ENCODE assay signal across 16 cellular contexts in genomic region chr2:62178741-62179271, GRCh38. TPM values are rescaled to one million over a fixed set of nuclear protein-coding genes. Genes with fewer than 3 reads are reported as not detected.
DNase-seq lines count a peak whose midpoint lies in the region; ATAC-seq, FAIRE-seq and TF ChIP-seq lines count a peak whose summit lies in the region.
"Had no signal": no experiment of that assay in that cellular context is flagged by ENCODE, and none has a peak within 500 bp of the region (broad histone marks: within the 10 kb centered on the region; RNA-seq: fewer than 3 reads in every experiment).

No MANE protein-coding gene starts in this region.

- H3K27ac ChIP-seq in K562 (ENCODE audit: extremely low read depth, low read depth, low read length) (no peak overlapping the region), right cardiac atrium (ENCODE audit: low read length) (peak overlapping the region; percentile 74), skeletal muscle tissue (ENCODE audit: low read depth, low read length) (peak overlapping the region; percentile 36), esophagus muscularis mucosa (replicated peaks in 1 of 4) (no peak overlapping the region)
- H3K27ac ChIP-seq: brain microvascular endothelial cell, C4-2B, prostate gland had no signal

- H3K27me3 ChIP-seq in K562 (ENCODE audit: control insufficient read depth in 2 of 2, insufficient read depth in 2 of 2, low read length in 2 of 2), result no peaks in the 10 kb centered on the region
- H3K27me3 ChIP-seq in right cardiac atrium (ENCODE audit: control insufficient read depth, insufficient read depth), result no peaks in the 10 kb centered on the region
- no peaks in the 10 kb centered on the region for H3K27me3 ChIP-seq in skeletal muscle tissue (ENCODE audit: control insufficient read depth in 3 of 3, insufficient read depth in 3 of 3, low read length in 3 of 3)
- H3K27me3 ChIP-seq in esophagus muscularis mucosa, result no peaks in the 10 kb centered on the region
- H3K27me3 ChIP-seq: brain microvascular endothelial cell had no signal

- TF ChIP-seq EP300 in K562 (IDR thresholded peaks at IDR 0.05; ENCODE audit: low read length) (no peak), esophagus muscularis mucosa (IDR thresholded peaks at IDR 0.05) (no peak)

- WGBS in K562 (ENCODE audit: insufficient coverage, low coverage, missing lambda C conversion rate), result 58% methylated on average over 4 of the region's 5 CpGs
- WGBS in right cardiac atrium, result 58% methylated on average over 5 of the region's 5 CpGs
- 68% methylated on average over 5 of the region's 5 CpGs for WGBS in esophagus muscularis mucosa

- H2AFZ ChIP-seq in K562 (ENCODE audit: low read depth, low read length), result peak overlapping the region; percentile 26; the same call in 1 of the 2 replicates

- DNase-seq in GM04503 (ENCODE audit: low read depth) (peak; percentile 41), K562 (ENCODE audit: extremely low read depth in 1 of 4, low spot score in 3 of 4) (no peak), right cardiac atrium (peak in 2 of 3 donors; percentile 23 to 78), esophagus muscularis mucosa (ENCODE audit: extremely low spot score) (no peak)
- DNase-seq: activated T-cell treated with anti-CD3 and anti-CD28 coated beads, Interleukin-2, amount 50 U/mL, for 72 hours; brain microvascular endothelial cell; NCI-H2227 treated with DMSO at 0.1 percent for 48 hours; stimulated activated CD4-positive, alpha-beta T cell treated with anti-CD3 and anti-CD28 coated beads, Interleukin-2, amount 100 ng/mL, for 48 hours had no signal

- no peak overlapping the region for H3K9ac ChIP-seq in K562 (ENCODE audit: insufficient read depth in 1 of 2, low read depth in 2 of 2, low read length in 2 of 2)
- no peak overlapping the region for H3K9ac ChIP-seq in skeletal muscle tissue (ENCODE audit: low read depth in 1 of 3, low read length in 3 of 3)

- TF ChIP-seq POLR2A in K562 (conservative IDR thresholded peaks at IDR 0.05) (no peak), esophagus muscularis mucosa (IDR thresholded peaks at IDR 0.05; ENCODE audit: low read depth) (no peak)

- H3K9me1 ChIP-seq in K562 (ENCODE audit: control insufficient read depth, insufficient read depth, low read length), result peaks cover 4% of the 10 kb centered on the region

- TF ChIP-seq RAD21 in K562 (CRISPR knock-in tag; conservative IDR thresholded peaks at IDR 0.05 in 1 of 2, IDR thresholded peaks at IDR 0.05 in 1 of 2), result no peak

- H3K79me2 ChIP-seq in K562 (ENCODE audit: control insufficient read depth, insufficient read depth, low read length), result no peaks in the 10 kb centered on the region

- CTCF ChIA-PET in K562 (lab: Yijun Ruan, JAX; ENCODE audit: low intra/inter-chr PET ratio), result no interaction called here

- in situ Hi-C loops in K562 (cut with MboI), result no loop called here

- H3K4me3 ChIP-seq in K562 (no peak overlapping the region), right cardiac atrium (ENCODE audit: low read length) (no peak overlapping the region), skeletal muscle tissue (ENCODE audit: low read length in 3 of 3) (no peak overlapping the region), esophagus muscularis mucosa (no peak overlapping the region)
- H3K4me3 ChIP-seq: HAP-1, prostate gland had no signal

- H3K36me3 ChIP-seq in K562 (ENCODE audit: control insufficient read depth, insufficient read depth, low read length) (no peaks in the 10 kb centered on the region), skeletal muscle tissue (ENCODE audit: control insufficient read depth in 3 of 3, insufficient read depth in 3 of 3, low read length in 3 of 3) (no peaks in the 10 kb centered on the region), esophagus muscularis mucosa (no peaks in the 10 kb centered on the region)
- H3K36me3 ChIP-seq: brain microvascular endothelial cell, HAP-1, prostate gland had no signal

- POLR2A ChIA-PET in K562 (lab: Yijun Ruan, JAX), result interaction anchor here (0.6 to 1.6 kb wide), 2 partner anchors 13 to 15 kb away, joined by 3 to 7 read pairs; no protein-coding TSS in a partner anchor

- no peaks in the 10 kb centered on the region for H3K9me3 ChIP-seq in K562 (replicated peaks; ENCODE audit: control insufficient read depth, insufficient read depth, low read depth, low read length)
- H3K9me3 ChIP-seq in right cardiac atrium (ENCODE audit: control insufficient read depth, low read length), result no peaks in the 10 kb centered on the region
- no peaks in the 10 kb centered on the region for H3K9me3 ChIP-seq in skeletal muscle tissue (ENCODE audit: control insufficient read depth in 3 of 3, low read length in 3 of 3)
- H3K9me3 ChIP-seq in esophagus muscularis mucosa, result no peaks in the 10 kb centered on the region
- H3K9me3 ChIP-seq: HAP-1, prostate gland had no signal

- no peaks in the 10 kb centered on the region for H4K20me1 ChIP-seq in K562 (replicated peaks; ENCODE audit: control insufficient read depth, insufficient read depth, low read length)

- no peak for FAIRE-seq in K562 (lab: Jason Lieb, UNC)

- BruUV-seq in K562 (replicated peaks; lab: Mats Ljungman, UMichigan), result no TSS peak

- H3K4me1 ChIP-seq in K562 (replicated peaks in 1 of 2; ENCODE audit: control insufficient read depth in 2 of 2, insufficient read depth in 2 of 2, low read length in 2 of 2) (peaks cover 7 to 26% of the 10 kb centered on the region in 2 experiments; a peak in 3 of 5 replicates), right cardiac atrium (ENCODE audit: control insufficient read depth, insufficient read depth, low read length) (peaks cover 10% of the 10 kb centered on the region), skeletal muscle tissue (ENCODE audit: control insufficient read depth in 3 of 3, insufficient read depth in 3 of 3, low read length in 3 of 3) (peaks cover 6 to 9% (median 9%) of the 10 kb centered on the region in 3 donors), esophagus muscularis mucosa (peaks cover 0 to 18% (median 6%) of the 10 kb centered on the region in 4 donors)
- H3K4me1 ChIP-seq: HAP-1, prostate gland had no signal

- peak; percentile 33; the same call in 2 of the 3 replicates for ATAC-seq in K562
- ATAC-seq in right cardiac atrium, result peak; percentile 72 to 74
- no peak for ATAC-seq in GM21381 (IDR thresholded peaks at IDR 0.05; ENCODE audit: unreplicated experiment)
- ATAC-seq in HG02840 (IDR thresholded peaks at IDR 0.05; ENCODE audit: low FRiP score, unreplicated experiment), result no peak
- ATAC-seq in GM18502 (IDR thresholded peaks at IDR 0.05; ENCODE audit: poor library complexity, unreplicated experiment), result no peak
- ATAC-seq: activated T-cell treated with anti-CD3 and anti-CD28 coated beads, Interleukin-2, amount 50 U/mL, for 72 hours; stimulated activated effector memory CD8-positive, alpha-beta T cell treated with anti-CD3 and anti-CD28 coated beads, Interleukin-12 subunit alpha, Interleukin-12 subunit beta, amount 100 ng/mL, for 72 hours had no signal

- no peak for TF ChIP-seq CTCF in K562 (IDR thresholded peaks at IDR 0.05 in 2 of 3, conservative IDR thresholded peaks at IDR 0.05 in 1 of 3; ENCODE audit: insufficient read depth in 2 of 3, low read depth in 1 of 3, low read length in 3 of 3)
- no peak for TF ChIP-seq CTCF in esophagus muscularis mucosa (IDR thresholded peaks at IDR 0.05)

- no peak overlapping the region for H3K4me2 ChIP-seq in K562 (ENCODE audit: insufficient read depth, low read length)

- intact Hi-C loops in K562 (cut with micrococcal nuclease), result no loop called here
- intact Hi-C loops in right cardiac atrium (cut with DNase I), result loop anchor here in 1 of 4 donors (10.0 kb wide), 1 partner anchor 164 kb away; no protein-coding TSS in a partner anchor
- intact Hi-C loops in esophagus muscularis mucosa (cut with DNase I), result no loop called here

TF ChIP-seq in K562, 482 proteins besides CTCF, POLR2A, EP300 and RAD21:
- TF ChIP-seq ATF7 (IDR thresholded peaks at IDR 0.05), result peak; percentile 82; the same call in 1 of the 2 replicates
- peak; percentile 12; the same call in 1 of the 2 replicates for TF ChIP-seq JUND (IDR thresholded peaks at IDR 0.05; ENCODE audit: borderline replicate concordance, low read depth, low read length)
- TF ChIP-seq JUND (tag; IDR thresholded peaks at IDR 0.05; ENCODE audit: borderline replicate concordance, low read depth, low read length), result peak; percentile 61; the same call in 1 of the 3 replicates
- no peak for TF ChIP-seq RB1 (IDR thresholded peaks at IDR 0.05; ENCODE audit: low read depth)
- TF ChIP-seq ATF3 (IDR thresholded peaks at IDR 0.05), result peak; percentile 88
- no peak for TF ChIP-seq ATF3 (CRISPR knock-in tag; conservative IDR thresholded peaks at IDR 0.05)
TF ChIP-seq in K562: peak in this region for 3.

RNA-seq across cellular contexts. Expression of gene B3GNT2, which starts 17.1 kb away (rescaled TPM):
- 38.4 and 62.7 TPM in 2 replicates for total RNA-seq in K562 (2011; cell fraction: chromatin; rRNA removed; ENCODE audit: low replicate concordance)
- total RNA-seq in K562 (2011; cell fraction: nucleolus; rRNA removed), result 41.2 and 42.4 TPM in 2 replicates
- total RNA-seq in K562 (2011; cell fraction: nucleoplasm; rRNA removed), result 48.5 and 56.0 TPM in 2 replicates
- 25.0 and 26.5 TPM in 2 replicates for total RNA-seq in K562 (2014; rRNA removed)
- total RNA-seq in K562 (2014; rRNA removed; fragmentation: Illumina TruSeq; extraction: Trizol), result 38.9 and 42.4 TPM in 2 replicates
- 32.5 and 33.7 TPM in 2 replicates for total RNA-seq in K562 (2015; rRNA removed; fragmentation: Illumina TruSeq; extraction: Trizol)
- total RNA-seq in K562 (2021), result 24.5 and 24.8 TPM in 2 replicates
- 23.6 and 30.5 TPM in 2 replicates for polyA plus RNA-seq in K562 (2011; rRNA removed)
- 11.1 and 16.8 TPM in 2 replicates for polyA plus RNA-seq in K562 (2011; cell fraction: cytosol; rRNA removed)
- 9.8 and 12.0 TPM in 2 replicates for polyA plus RNA-seq in K562 (2011; cell fraction: nucleus; rRNA removed)
- 16.8 and 17.9 TPM in 2 replicates for polyA plus RNA-seq in K562 (2012)
- 25.9 and 32.2 TPM in 2 replicates for polyA plus RNA-seq in K562 (2014; fragmentation: Illumina TruSeq; extraction: Trizol)
- 1 to 10 TPM; 6.0 to 8.0 TPM for polyA plus RNA-seq in K562 (2014; fragmentation: Nextera tagmentation; extraction: Ambion mirVana)
- 17.1 and 19.2 TPM in 2 replicates for polyA plus RNA-seq in K562 (2014; rRNA removed)
- 46.2 and 51.4 TPM in 2 replicates for polyA minus RNA-seq in K562 (2011; rRNA and poly(A)+ RNA removed)
- polyA minus RNA-seq in K562 (2011; cell fraction: cytosol; rRNA and poly(A)+ RNA removed), result 18.5 and 23.4 TPM in 2 replicates
- polyA minus RNA-seq in K562 (2011; cell fraction: nucleus; rRNA and poly(A)+ RNA removed), result 10.1 and 19.4 TPM in 2 replicates
- 10 to 100 TPM; 14.5 to 17.4 (median 17.0) TPM for total RNA-seq in right cardiac atrium
- 14.1 TPM for polyA plus RNA-seq in right cardiac atrium
- total RNA-seq in skeletal muscle tissue, result 11.0 TPM
- total RNA-seq in esophagus muscularis mucosa, result 10 to 100 TPM; 11.6 to 16.3 (median 14.5) TPM

Comparison
In these comparisons a context has a peak if more than half of its experiments do, and no peak if none do; other contexts are left out.
1. DNase-seq: peak in GM04503 (single experiment) and right cardiac atrium (2 of 3); none in K562 (0 of 4) and esophagus muscularis mucosa (single experiment).
2. ATAC-seq: peak in K562 (single experiment) and right cardiac atrium (2 of 2); none in GM21381 (single experiment), HG02840 (single experiment) and GM18502 (single experiment).
3. H3K27ac ChIP-seq: peak in right cardiac atrium (single experiment) and skeletal muscle tissue (single experiment); none in K562 (single experiment) and esophagus muscularis mucosa (0 of 4).